ENCODE assay signal across 8 cellular contexts in genomic region chr13:49792550-49793324, GRCh38. TPM values are rescaled to one million over a fixed set of nuclear protein-coding genes. Genes with fewer than 3 reads are reported as not detected.
DNase-seq lines count a peak whose midpoint lies in the region; ATAC-seq and TF ChIP-seq lines count a peak whose summit lies in the region.

Gene KPNA3, minus strand, starts transcription at chr13:49792682. Its CDS starts 176 bp downstream, at chr13:49792506.

- ATAC-seq in GM21576 (IDR thresholded peaks at IDR 0.05; ENCODE audit: unreplicated experiment), result peak; percentile 86
- ATAC-seq in mucosa of descending colon, result peak; percentile 94

- TF ChIP-seq CTCF in epithelial cell of esophagus (IDR thresholded peaks at IDR 0.05; ENCODE audit: insufficient read depth, low read depth, low read length, missing control alignments) (no peak), mucosa of descending colon (IDR thresholded peaks at IDR 0.05) (peak; percentile 43)

- peak; percentile 97 for DNase-seq in DMS53 (lab: John Stamatoyannopoulos, UW)
- peak; percentile 40 for DNase-seq in OCI-M2 (lab: John Stamatoyannopoulos, UW; ENCODE audit: unreplicated experiment)
- peak; percentile 89 for DNase-seq in activated T-cell treated with anti-CD3 and anti-CD28 coated beads for 4 hours
- peak; percentile 97 for DNase-seq in epithelial cell of esophagus (ENCODE audit: low read depth)
- peak; percentile 96 to 98 (median 97) for DNase-seq in mucosa of descending colon
- DNase-seq in stimulated activated CD8-positive, alpha-beta memory T cell treated with anti-CD3 and anti-CD28 coated beads, Interleukin-4, amount 100 ng/mL, for 24 hours (ENCODE audit: low read depth), result peak; percentile 93

- no peaks in the 10 kb centered on the region for H3K9me3 ChIP-seq in mucosa of descending colon

- peaks cover 7% of the 10 kb centered on the region for H3K36me3 ChIP-seq in mucosa of descending colon (ENCODE audit: low read depth)

- intact Hi-C loops in mucosa of descending colon (cut with DNase I, micrococcal nuclease), result loop anchor here in 1 of 2 donors (10.0 kb wide), 1 partner anchor 98 kb away; the partner anchor contains the start of gene EBPL

- peak within 1 kb of the TSS; percentile 86 for H3K4me3 ChIP-seq in epithelial cell of esophagus (ENCODE audit: low read length)
- peak within 1 kb of the TSS; percentile 91 for H3K4me3 ChIP-seq in mucosa of descending colon

- peaks cover 15% of the 10 kb centered on the region for H3K4me1 ChIP-seq in mucosa of descending colon (ENCODE audit: low read depth)

- TF ChIP-seq RAD21 in Ishikawa (IDR thresholded peaks at IDR 0.05; ENCODE audit: low read depth), result peak; percentile 4; the same call in 1 of the 2 replicates

- TF ChIP-seq EP300 in Ishikawa (IDR thresholded peaks at IDR 0.05; ENCODE audit: borderline replicate concordance), result no peak

TF ChIP-seq in Ishikawa, 13 proteins besides CTCF, POLR2A, EP300 and RAD21:
- TF ChIP-seq USF1 (IDR thresholded peaks at IDR 0.05) (peak; percentile 98), TAF1 (IDR thresholded peaks at IDR 0.05; ENCODE audit: low read depth) (peak; percentile 71), CEBPB (IDR thresholded peaks at IDR 0.05) (no peak), YY1 (IDR thresholded peaks at IDR 0.05; ENCODE audit: low read depth) (peak; percentile 28), EGR1 (IDR thresholded peaks at IDR 0.05) (peak; percentile 10; the same call in 1 of the 2 replicates), MAX (IDR thresholded peaks at IDR 0.05) (peak; percentile 87)
- TF ChIP-seq, protein P1, sequence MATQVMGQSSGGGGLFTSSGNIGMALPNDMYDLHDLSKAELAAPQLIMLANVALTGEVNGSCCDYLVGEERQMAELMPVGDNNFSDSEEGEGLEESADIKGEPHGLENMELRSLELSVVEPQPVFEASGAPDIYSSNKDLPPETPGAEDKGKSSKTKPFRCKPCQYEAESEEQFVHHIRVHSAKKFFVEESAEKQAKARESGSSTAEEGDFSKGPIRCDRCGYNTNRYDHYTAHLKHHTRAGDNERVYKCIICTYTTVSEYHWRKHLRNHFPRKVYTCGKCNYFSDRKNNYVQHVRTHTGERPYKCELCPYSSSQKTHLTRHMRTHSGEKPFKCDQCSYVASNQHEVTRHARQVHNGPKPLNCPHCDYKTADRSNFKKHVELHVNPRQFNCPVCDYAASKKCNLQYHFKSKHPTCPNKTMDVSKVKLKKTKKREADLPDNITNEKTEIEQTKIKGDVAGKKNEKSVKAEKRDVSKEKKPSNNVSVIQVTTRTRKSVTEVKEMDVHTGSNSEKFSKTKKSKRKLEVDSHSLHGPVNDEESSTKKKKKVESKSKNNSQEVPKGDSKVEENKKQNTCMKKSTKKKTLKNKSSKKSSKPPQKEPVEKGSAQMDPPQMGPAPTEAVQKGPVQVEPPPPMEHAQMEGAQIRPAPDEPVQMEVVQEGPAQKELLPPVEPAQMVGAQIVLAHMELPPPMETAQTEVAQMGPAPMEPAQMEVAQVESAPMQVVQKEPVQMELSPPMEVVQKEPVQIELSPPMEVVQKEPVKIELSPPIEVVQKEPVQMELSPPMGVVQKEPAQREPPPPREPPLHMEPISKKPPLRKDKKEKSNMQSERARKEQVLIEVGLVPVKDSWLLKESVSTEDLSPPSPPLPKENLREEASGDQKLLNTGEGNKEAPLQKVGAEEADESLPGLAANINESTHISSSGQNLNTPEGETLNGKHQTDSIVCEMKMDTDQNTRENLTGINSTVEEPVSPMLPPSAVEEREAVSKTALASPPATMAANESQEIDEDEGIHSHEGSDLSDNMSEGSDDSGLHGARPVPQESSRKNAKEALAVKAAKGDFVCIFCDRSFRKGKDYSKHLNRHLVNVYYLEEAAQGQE (IDR thresholded peaks at IDR 0.05; ENCODE audit: low read depth), result no peak
TF ChIP-seq in Ishikawa: peak in this region for 5.

RNA-seq across cellular contexts. Expression of gene KPNA3, which starts in this region (rescaled TPM):
- 10 to 100 TPM; 20.0 to 45.6 (median 24.6) TPM for total RNA-seq in mucosa of descending colon

Comparison
In these comparisons a context has a peak if more than half of its experiments do, and no peak if none do; other contexts are left out.
1. Peak in every context shown above with its lines: DNase-seq, ATAC-seq and H3K4me3 ChIP-seq.
2. DNase-seq: peak in every context shown above with its lines; median percentile 97 in DMS53; 97 in epithelial cell of esophagus; 97 in mucosa of descending colon; 93 in stimulated activated CD8-positive, alpha-beta memory T cell treated with anti-CD3 and anti-CD28 coated beads, Interleukin-4, amount 100 ng/mL, for 24 hours; 89 in activated T-cell treated with anti-CD3 and anti-CD28 coated beads for 4 hours; 40 in OCI-M2.